Comparison of ENCODE assay signal across 9 cellular contexts in genomic region chr3:5195605-5196004, GRCh38. TPM values are rescaled to one million over a fixed set of nuclear protein-coding genes. Genes with fewer than 3 reads are reported as not detected.
DNase-seq lines count a peak whose midpoint lies in the region; ATAC-seq, FAIRE-seq and TF ChIP-seq lines count a peak whose summit lies in the region.
"Had no signal": no experiment of that assay in that cellular context is flagged by ENCODE, and none has a peak within 500 bp of the region (broad histone marks: within the 10 kb centered on the region; RNA-seq: fewer than 3 reads in every experiment).

No MANE protein-coding gene starts in this region.

- no peak for DNase-seq in activated T-cell treated with anti-CD3 and anti-CD28 coated beads, Interleukin-2, amount 50 U/mL, for 4 hours
- no peak for DNase-seq in activated T-cell treated with anti-CD3 and anti-CD28 coated beads, Interleukin-2, amount 50 U/mL, for 1 hour
- DNase-seq in fibroblast of mammary gland (ENCODE audit: low read depth) = peak; percentile 16
- DNase-seq in inferior parietal cortex (ENCODE audit: extremely low spot score) = no peak
- DNase-seq in frontal cortex (ENCODE audit: low spot score in 2 of 2) = no peak
- no peak for DNase-seq in OCI-M2 (lab: John Stamatoyannopoulos, UW; ENCODE audit: unreplicated experiment)

- no peaks in the 10 kb centered on the region for H3K9me3 ChIP-seq in SU-DHL-6 (ENCODE audit: insufficient read depth, low read length)
- no peaks in the 10 kb centered on the region for H3K9me3 ChIP-seq in subcutaneous abdominal adipose tissue (ENCODE audit: control insufficient read depth in 5 of 5, low read length in 5 of 5)

- H3K9me2 ChIP-seq in SU-DHL-6 (replicated peaks; ENCODE audit: insufficient read depth, low read length) = no peaks in the 10 kb centered on the region

- peaks cover 98% of the 10 kb centered on the region for H3K79me2 ChIP-seq in SU-DHL-6 (ENCODE audit: insufficient read depth, low read length)

- H3K9ac ChIP-seq in SU-DHL-6 (ENCODE audit: low read length) (no peak overlapping the region), subcutaneous abdominal adipose tissue (ENCODE audit: low read length in 5 of 5) (peak overlapping the region in 1 of 5 donors; percentile 10)

- H3K9me3 Mint-ChIP-seq in activated T-cell treated with anti-CD3 and anti-CD28 coated beads, Interleukin-2, amount 50 U/mL, for 4 hours = peaks cover 13% of the 10 kb centered on the region

- no peak for ATAC-seq in activated T-cell treated with anti-CD3 and anti-CD28 coated beads, Interleukin-2, amount 50 U/mL, for 4 hours

- TF ChIP-seq CTCF in SU-DHL-6 (IDR thresholded peaks at IDR 0.05; ENCODE audit: insufficient read depth, low read length, poor library complexity, severe bottlenecking) (no peak), fibroblast of mammary gland (conservative IDR thresholded peaks at IDR 0.05; ENCODE audit: control insufficient read depth, insufficient read depth, low read depth, low read length) (no peak)

- peak overlapping the region; percentile 95 for H3K27ac ChIP-seq in SU-DHL-6 (ENCODE audit: low read depth, low read length)
- H3K27ac ChIP-seq in subcutaneous abdominal adipose tissue (ENCODE audit: low read depth, low read length) = peak overlapping the region; percentile 21
- H3K27ac ChIP-seq: cardiac muscle cell had no signal

- peak overlapping the region; percentile 68 for H3K4me3 Mint-ChIP-seq in activated T-cell treated with anti-CD3 and anti-CD28 coated beads, Interleukin-2, amount 50 U/mL, for 4 hours

- H3K4me3 ChIP-seq in SU-DHL-6 (ENCODE audit: insufficient read depth, low read length, poor library complexity, severe bottlenecking) (no peak overlapping the region), fibroblast of mammary gland (ENCODE audit: control insufficient read depth, low read depth, low read length) (no peak overlapping the region), subcutaneous abdominal adipose tissue (ENCODE audit: low read depth in 1 of 5, low read length in 5 of 5) (no peak overlapping the region)
- H3K4me3 ChIP-seq: cardiac muscle cell had no signal

- H3K27me3 ChIP-seq in SU-DHL-6 (ENCODE audit: low read length) = no peaks in the 10 kb centered on the region
- no peaks in the 10 kb centered on the region for H3K27me3 ChIP-seq in subcutaneous abdominal adipose tissue (ENCODE audit: control insufficient read depth in 5 of 5, insufficient read depth in 4 of 5, low read length in 5 of 5)
- H3K27me3 ChIP-seq: cardiac muscle cell had no signal

- peak overlapping the region; percentile 62 for H3K4me2 ChIP-seq in SU-DHL-6 (ENCODE audit: low read depth, low read length, poor library complexity, severe bottlenecking)

- peaks cover 58% of the 10 kb centered on the region for H3K36me3 Mint-ChIP-seq in activated T-cell treated with anti-CD3 and anti-CD28 coated beads, Interleukin-2, amount 50 U/mL, for 4 hours (ENCODE audit: insufficient read depth)

- peaks cover 15% of the 10 kb centered on the region for H4K20me1 ChIP-seq in SU-DHL-6 (ENCODE audit: low read depth, low read length)

- H3K4me1 ChIP-seq in subcutaneous abdominal adipose tissue (ENCODE audit: control insufficient read depth in 5 of 5, insufficient read depth in 5 of 5, low read length in 5 of 5) = peaks cover 0 to 37% (median 24%) of the 10 kb centered on the region in 5 donors

- peaks cover 74% of the 10 kb centered on the region for H3F3A ChIP-seq in SU-DHL-6 (ENCODE audit: insufficient read depth)

- no peak overlapping the region for H2AFZ ChIP-seq in SU-DHL-6 (ENCODE audit: low read depth, low read length, severe bottlenecking)

- H3K36me3 ChIP-seq in SU-DHL-6 (ENCODE audit: low read length) = peaks cover 37% of the 10 kb centered on the region
- peaks cover 0 to 13% (median 10%) of the 10 kb centered on the region in 5 donors for H3K36me3 ChIP-seq in subcutaneous abdominal adipose tissue (ENCODE audit: control insufficient read depth in 5 of 5, insufficient read depth in 5 of 5, low read length in 5 of 5)

- H3K4me1 Mint-ChIP-seq in activated T-cell treated with anti-CD3 and anti-CD28 coated beads, Interleukin-2, amount 50 U/mL, for 4 hours (ENCODE audit: low read depth) = peaks cover 88% of the 10 kb centered on the region

- FAIRE-seq in frontal cortex (lab: Jason Lieb, UNC) = no peak

- no peaks in the 10 kb centered on the region for H3K27me3 Mint-ChIP-seq in activated T-cell treated with anti-CD3 and anti-CD28 coated beads, Interleukin-2, amount 50 U/mL, for 4 hours (ENCODE audit: low read depth)

RNA-seq across cellular contexts. Expression of gene EDEM1, which starts 8.1 kb away (rescaled TPM):
- total RNA-seq in activated T-cell treated with anti-CD3 and anti-CD28 coated beads, Interleukin-2, amount 50 U/mL, for 4 hours = 100 to 1,000 TPM in 1 of 3 donors, 10 to 100 TPM in 2; 94.0 to 138 (median 97.2) TPM
- 5.3 TPM for total RNA-seq in frontal cortex

Comparison
In these comparisons a context has a peak if more than half of its experiments do, and no peak if none do; other contexts are left out.
1. RNA of gene EDEM1, which starts 8.1 kb away (total RNA-seq): 94.0 to 138 TPM in activated T-cell treated with anti-CD3 and anti-CD28 coated beads, Interleukin-2, amount 50 U/mL, for 4 hours; 5.3 TPM in frontal cortex (single experiment); every median in the first group is over 10 times any median in the second.